In the genomic region with DNA sequence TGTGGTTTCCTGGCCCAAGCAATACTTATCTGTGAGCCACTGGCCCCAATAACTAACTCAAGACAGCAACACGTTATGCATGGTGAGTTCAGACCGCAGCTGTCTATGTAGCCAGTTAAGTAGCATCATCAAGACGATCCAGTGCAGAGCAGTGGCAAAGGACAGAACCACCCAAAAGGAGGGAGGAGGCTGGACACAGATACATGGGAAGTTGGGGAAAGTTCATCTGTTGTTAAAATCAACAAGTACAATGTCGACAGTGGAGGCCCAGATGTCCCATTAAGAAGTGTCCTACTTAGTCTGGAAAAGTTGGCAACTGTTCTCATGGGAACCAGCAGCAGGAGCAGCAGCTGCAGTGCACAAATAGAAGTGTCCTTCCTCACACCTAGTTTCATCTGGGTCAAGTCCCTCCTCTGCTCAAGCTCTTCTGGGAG, we compare ENCODE assay signal across 10 cellular contexts.
DNase-seq lines count a peak whose midpoint lies in the region; ATAC-seq and TF ChIP-seq lines count a peak whose summit lies in the region.
"Had no signal": no experiment of that assay in that cellular context is flagged by ENCODE, and none has a peak within 500 bp of the region (broad histone marks: within the 10 kb centered on the region; RNA-seq: fewer than 3 reads in every experiment).

No MANE protein-coding gene starts in this region.

- no peaks in the 10 kb centered on the region for H3K36me3 ChIP-seq in heart left ventricle
- H3K36me3 ChIP-seq in esophagus squamous epithelium, result no peaks in the 10 kb centered on the region

- ATAC-seq in GM19467 (IDR thresholded peaks at IDR 0.05; ENCODE audit: unreplicated experiment), result peak; percentile 73
- peak; percentile 82 for ATAC-seq in HG03159 (IDR thresholded peaks at IDR 0.05; ENCODE audit: unreplicated experiment)
- peak; percentile 10 to 55 (median 38) for ATAC-seq in heart left ventricle

- TF ChIP-seq POLR2A in heart left ventricle (IDR thresholded peaks at IDR 0.05) (no peak), esophagus squamous epithelium (IDR thresholded peaks at IDR 0.05) (no peak)

- H3K27ac ChIP-seq in heart left ventricle (peak overlapping the region in 8 of 12 donors; percentile 6 to 60 (median 38)), esophagus squamous epithelium (peak overlapping the region in 2 of 4 donors; percentile 28 to 52)

- no peaks in the 10 kb centered on the region for H3K27me3 ChIP-seq in heart left ventricle
- no peaks in the 10 kb centered on the region for H3K27me3 ChIP-seq in esophagus squamous epithelium

- no peaks in the 10 kb centered on the region for H3K9me3 ChIP-seq in heart left ventricle
- H3K9me3 ChIP-seq in esophagus squamous epithelium, result no peaks in the 10 kb centered on the region

- DNase-seq in CMK (ENCODE audit: low read depth) (peak; percentile 29), heart left ventricle (peak in 3 of 5 donors; percentile 13 to 38 (median 33)), 8988T (no peak), activated gamma-delta T cell (lab: John Stamatoyannopoulos, UW) (no peak), esophagus squamous epithelium (lab: John Stamatoyannopoulos, UW) (no peak), NCI-H446 (lab: John Stamatoyannopoulos, UW) (no peak)
- DNase-seq: kidney, NCI-H524 had no signal

- TF ChIP-seq CTCF in heart left ventricle (IDR thresholded peaks at IDR 0.05) (no peak), esophagus squamous epithelium (IDR thresholded peaks at IDR 0.05) (no peak)

- 56 to 61% (median 60%) methylated on average over 4 of the region's 4 CpGs for WGBS in heart left ventricle, 4 donors
- 73 to 80% methylated on average over 3 to 4 of the region's 4 CpGs for WGBS in esophagus squamous epithelium, 2 donors

- peaks cover 0 to 92% (median 31%) of the 10 kb centered on the region in 12 donors for H3K4me1 ChIP-seq in heart left ventricle
- peaks cover 7 to 56% (median 18%) of the 10 kb centered on the region in 3 donors for H3K4me1 ChIP-seq in esophagus squamous epithelium

- intact Hi-C loops in heart left ventricle (cut with DNase I) (loop anchor here in 2 of 10 donors (10.0 kb wide), 1 partner anchor 80 kb away; no protein-coding TSS in a partner anchor), esophagus squamous epithelium (cut with DNase I) (no loop called here)

- no peak overlapping the region for H3K4me3 ChIP-seq in heart left ventricle
- no peak overlapping the region for H3K4me3 ChIP-seq in esophagus squamous epithelium

Comparison
In these comparisons a context has a peak if more than half of its experiments do, and no peak if none do; other contexts are left out.
1. DNase-seq: peak in CMK (single experiment) and heart left ventricle (3 of 5); none in 8988T (single experiment), activated gamma-delta T cell (single experiment), esophagus squamous epithelium (single experiment) and NCI-H446 (0 of 2).
2. Peak in every context shown above with its lines, with median percentiles within 50 percentile points of each other: ATAC-seq.